8 cellular contexts compared by ENCODE assay signal in the genomic region with DNA sequence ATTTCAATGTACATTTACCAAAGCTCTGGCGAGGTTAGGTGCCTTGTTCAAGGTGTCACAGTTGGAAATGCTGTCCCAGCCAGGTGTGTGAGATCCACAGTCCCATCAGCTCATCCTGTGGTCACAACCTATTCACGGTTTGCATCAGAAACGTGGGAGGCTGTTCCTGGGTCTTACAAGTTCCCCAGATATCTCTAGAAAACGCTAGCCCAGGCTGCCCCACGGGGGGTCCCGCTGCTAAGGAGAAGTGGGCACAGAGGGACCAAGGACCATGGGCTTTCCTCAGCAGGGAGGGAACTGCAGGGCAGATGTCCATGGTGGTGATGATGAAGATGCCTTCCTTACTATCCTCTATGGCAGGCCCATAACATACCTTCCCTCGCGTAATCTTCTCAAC. TPM values are rescaled to one million over a fixed set of nuclear protein-coding genes. Genes with fewer than 3 reads are reported as not detected.
DNase-seq lines count a peak whose midpoint lies in the region; ATAC-seq and TF ChIP-seq lines count a peak whose summit lies in the region.

No MANE protein-coding gene starts in this region.

- intact Hi-C loops in left lung (cut with DNase I) = no loop called here

- peaks cover 4 to 29% of the 10 kb centered on the region in 2 donors for H3K4me1 ChIP-seq in left lung
- peaks cover 27% of the 10 kb centered on the region for H3K4me1 ChIP-seq in thymus (ENCODE audit: control insufficient read depth, insufficient read depth, low read length)

- in situ Hi-C loops in astrocyte of the cerebellum (cut with HindIII; ENCODE audit: low sequenced_read_pairs) = no loop called here

- no peak for TF ChIP-seq CTCF in astrocyte of the cerebellum (IDR thresholded peaks at IDR 0.05; ENCODE audit: low read depth, low read length, missing control alignments)
- no peak for TF ChIP-seq CTCF in left lung (IDR thresholded peaks at IDR 0.05)

- H3K27ac ChIP-seq in left lung (peak overlapping the region; percentile 83 to 89), thymus (ENCODE audit: low read depth) (no peak overlapping the region)

- H3K9me3 ChIP-seq in left lung (no peaks in the 10 kb centered on the region), thymus (ENCODE audit: control insufficient read depth) (no peaks in the 10 kb centered on the region)

- peak overlapping the region; percentile 78 for H3K4me3 ChIP-seq in astrocyte of the cerebellum (ENCODE audit: low read depth, low read length)
- H3K4me3 ChIP-seq in left lung = peak overlapping the region; percentile 73 to 87
- peak overlapping the region; percentile 65 for H3K4me3 ChIP-seq in thymus (ENCODE audit: low read length)

- peak; percentile 1 for ATAC-seq in HG03460 (IDR thresholded peaks at IDR 0.05; ENCODE audit: unreplicated experiment)
- ATAC-seq in left lung = no peak

- H3K36me3 ChIP-seq in left lung (peaks cover 0 to 6% of the 10 kb centered on the region in 2 donors), thymus (ENCODE audit: control insufficient read depth, insufficient read depth) (peaks cover 4% of the 10 kb centered on the region)

- peak; percentile 53 for DNase-seq in DMS 273 (lab: John Stamatoyannopoulos, UW; ENCODE audit: unreplicated experiment)
- DNase-seq in DMS 273 treated with DMSO at 0.1 percent for 48 hours (lab: John Stamatoyannopoulos, UW) = no peak
- no peak for DNase-seq in astrocyte of the cerebellum (ENCODE audit: low read depth)
- DNase-seq in left lung = no peak
- no peak for DNase-seq in cortex of kidney (lab: John Stamatoyannopoulos, UW)
- no peak for DNase-seq in NCI-H2029 treated with DMSO at 0.1 percent for 48 hours (lab: John Stamatoyannopoulos, UW)

- 28% methylated on average over 8 of the region's 8 CpGs for WGBS in thymus

- H3K27me3 ChIP-seq in left lung (no peaks in the 10 kb centered on the region), thymus (ENCODE audit: control insufficient read depth, insufficient read depth) (no peaks in the 10 kb centered on the region)

RNA-seq across cellular contexts. Expression of gene FECH, which starts 0.7 kb away (rescaled TPM):
- 10 to 100 TPM; 18.7 to 27.9 TPM for total RNA-seq in left lung
- 11.1 TPM for polyA plus RNA-seq in thymus

RNA-seq across cellular contexts. Expression of gene NARS1, which starts 35.8 kb away (rescaled TPM):
- total RNA-seq in left lung = 100 to 1,000 TPM in 1 of 2 donors, 10 to 100 TPM in 1; 87.0 to 124 TPM
- polyA plus RNA-seq in thymus = 84.9 TPM
